Comparison of ENCODE assay signal across 27 cellular contexts in the genomic region with DNA sequence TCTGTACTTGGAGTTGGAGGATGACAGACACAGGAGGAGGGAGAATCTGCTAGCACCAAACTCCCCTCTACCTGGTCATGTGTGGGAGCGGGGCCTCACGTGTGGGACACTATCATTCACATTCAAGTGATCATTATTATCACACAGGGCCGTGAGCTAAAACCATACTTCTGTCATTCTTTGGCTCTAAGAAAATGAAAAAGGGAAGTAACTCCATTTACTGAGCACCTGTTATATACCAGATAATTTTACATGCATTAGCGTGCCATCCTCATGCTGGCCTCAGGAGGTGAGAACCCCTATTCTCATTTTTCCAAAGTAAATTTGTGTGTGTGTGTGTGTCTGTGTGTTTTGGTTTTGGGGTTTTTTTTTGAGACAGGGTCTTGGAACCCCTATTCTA.
"Had no signal": no experiment of that assay in that cellular context is flagged by ENCODE, and none has a peak within 500 bp of the region (broad histone marks: within the 10 kb centered on the region; RNA-seq: fewer than 3 reads in every experiment).

No MANE protein-coding gene starts in this region.

- H3K27me3 Mint-ChIP-seq: activated CD4-positive, alpha-beta T cell treated with anti-CD3 and anti-CD28 coated beads for 36 hours; stimulated activated naive B cell treated with anti-CD40 and anti-IgM and Interleukin-4, amounts not matched to agents 10 μg/mL and 1 μg/mL and 100 μg/mL, for 72 hours had no signal

- H3K4me1 ChIP-seq: breast epithelium, colonic mucosa had no signal

- H3K27ac Mint-ChIP-seq: activated B cell treated with CpG ODN at 0.5 μM for 24 hours; activated CD4-positive, alpha-beta T cell treated with anti-CD3 and anti-CD28 coated beads for 36 hours; activated naive CD8-positive, alpha-beta T cell treated with anti-CD3 and anti-CD28 coated beads for 36 hours; activated T-helper 2 cell treated with anti-CD3 and anti-CD28 coated beads, Interferon-gamma antibody, Interleukin-2, Interleukin-4, amounts not matched to agents 10 μg/mL and 5 μg/mL and 100 μg/mL, durations not matched to agents 14 hours and 24 hours and 36 hours; effector memory CD8-positive, alpha-beta T cell; natural killer cell treated with Interleukin-12 subunit alpha and Interleukin-12 subunit beta and Interleukin-15 and Interleukin-18, amount 100 ng/mL, for 72 hours; stimulated activated naive B cell treated with anti-CD40 and anti-IgM and Interleukin-4, amounts not matched to agents 10 μg/mL and 1 μg/mL and 100 μg/mL, for 72 hours; type B pancreatic cell had no signal

- H3K4me3 ChIP-seq: breast epithelium, colonic mucosa, dorsolateral prefrontal cortex, sigmoid colon, thoracic aorta, vagina had no signal

- H3K9me3 Mint-ChIP-seq: activated B cell treated with CpG ODN at 0.5 μM for 24 hours; activated naive CD8-positive, alpha-beta T cell treated with anti-CD3 and anti-CD28 coated beads for 36 hours; activated T-cell treated with anti-CD3 and anti-CD28 coated beads, Interleukin-2, amount 50 U/mL, for 4 hours; activated T-helper 2 cell treated with anti-CD3 and anti-CD28 coated beads, Interferon-gamma antibody, Interleukin-2, Interleukin-4, amounts not matched to agents 10 μg/mL and 5 μg/mL and 100 μg/mL, durations not matched to agents 14 hours and 24 hours and 36 hours; central memory CD8-positive, alpha-beta T cell; effector memory CD8-positive, alpha-beta T cell; mesothelial cell of epicardium; natural killer cell treated with Interleukin-12 subunit alpha and Interleukin-12 subunit beta and Interleukin-15 and Interleukin-18, amount 100 ng/mL, for 72 hours; stimulated activated naive B cell treated with anti-CD40 and anti-IgM and Interleukin-4, amounts not matched to agents 10 μg/mL and 1 μg/mL and 100 μg/mL, for 72 hours; type B pancreatic cell had no signal

- H3K27me3 ChIP-seq: breast epithelium, colonic mucosa, sigmoid colon, vagina had no signal

- H3K27ac ChIP-seq: breast epithelium, colonic mucosa, dorsolateral prefrontal cortex, sigmoid colon, thoracic aorta, vagina had no signal

- H3K4me3 Mint-ChIP-seq: activated B cell treated with CpG ODN at 0.5 μM for 24 hours; activated CD4-positive, alpha-beta T cell treated with anti-CD3 and anti-CD28 coated beads for 36 hours; activated naive CD8-positive, alpha-beta T cell treated with anti-CD3 and anti-CD28 coated beads for 36 hours; activated T-cell treated with anti-CD3 and anti-CD28 coated beads, Interleukin-2, amount 50 U/mL, for 4 hours; central memory CD8-positive, alpha-beta T cell; effector memory CD8-positive, alpha-beta T cell; mesothelial cell of epicardium; natural killer cell treated with Interleukin-12 subunit alpha and Interleukin-12 subunit beta and Interleukin-15 and Interleukin-18, amount 100 ng/mL, for 72 hours; stimulated activated naive B cell treated with anti-CD40 and anti-IgM and Interleukin-4, amounts not matched to agents 10 μg/mL and 1 μg/mL and 100 μg/mL, for 72 hours; type B pancreatic cell had no signal

- H3K9me3 ChIP-seq: breast epithelium, colonic mucosa, sigmoid colon, thoracic aorta, vagina had no signal

- H3K36me3 Mint-ChIP-seq: activated naive CD8-positive, alpha-beta T cell treated with anti-CD3 and anti-CD28 coated beads for 36 hours; mesothelial cell of epicardium; natural killer cell treated with Interleukin-12 subunit alpha and Interleukin-12 subunit beta and Interleukin-15 and Interleukin-18, amount 100 ng/mL, for 72 hours; stimulated activated naive B cell treated with anti-CD40 and anti-IgM and Interleukin-4, amounts not matched to agents 10 μg/mL and 1 μg/mL and 100 μg/mL, for 72 hours had no signal

- H3K4me1 Mint-ChIP-seq: activated B cell treated with CpG ODN at 0.5 μM for 24 hours; activated CD4-positive, alpha-beta T cell treated with anti-CD3 and anti-CD28 coated beads for 36 hours; activated naive CD8-positive, alpha-beta T cell treated with anti-CD3 and anti-CD28 coated beads for 36 hours; central memory CD8-positive, alpha-beta T cell; stimulated activated naive B cell treated with anti-CD40 and anti-IgM and Interleukin-4, amounts not matched to agents 10 μg/mL and 1 μg/mL and 100 μg/mL, for 72 hours had no signal

- ATAC-seq: activated CD4-positive, alpha-beta T cell treated with anti-CD3 and anti-CD28 coated beads for 36 hours; activated T-cell treated with anti-CD3 and anti-CD28 coated beads, Interleukin-2, amount 50 U/mL, for 4 hours; effector memory CD8-positive, alpha-beta T cell; left ventricle myocardium superior; natural killer cell treated with Interleukin-12 subunit alpha and Interleukin-12 subunit beta and Interleukin-15 and Interleukin-18, amount 100 ng/mL, for 72 hours; stimulated activated naive B cell treated with anti-CD40 and anti-IgM and Interleukin-4, amounts not matched to agents 10 μg/mL and 1 μg/mL and 100 μg/mL, for 72 hours had no signal

- DNase-seq: activated B cell treated with CpG ODN at 0.5 μM for 24 hours; activated CD4-positive, alpha-beta T cell treated with anti-CD3 and anti-CD28 coated beads for 36 hours; activated CD4-positive, alpha-beta T cell treated with anti-CD3 and anti-CD28 coated beads, Interleukin-2, amount 50 U/mL, for 48 hours; activated CD8-positive, alpha-beta memory T cell treated with anti-CD3 and anti-CD28 coated beads, Interleukin-2, amount 50 U/mL, for 48 hours; activated naive CD4-positive, alpha-beta T cell; activated naive CD8-positive, alpha-beta T cell treated with anti-CD3 and anti-CD28 coated beads for 36 hours; activated T-cell treated with anti-CD3 and anti-CD28 coated beads, Interleukin-2, amount 50 U/mL, for 4 hours; colonic mucosa; dorsolateral prefrontal cortex; effector memory CD8-positive, alpha-beta T cell; foreskin melanocyte; hypothalamus; left ventricle myocardium superior; mammary epithelial cell; occipital lobe; sigmoid colon; stimulated activated CD4-positive, alpha-beta T cell treated with anti-CD3 and anti-CD28 coated beads, Interleukin-2, amount 100 ng/mL, for 48 hours; stimulated activated CD8-positive, alpha-beta memory T cell treated with anti-CD3 and anti-CD28 coated beads, Interleukin-4, amount 100 ng/mL, for 48 hours; stimulated activated naive B cell treated with anti-CD40 and anti-IgM and Interleukin-4, amounts not matched to agents 10 μg/mL and 1 μg/mL and 100 μg/mL, for 72 hours had no signal

- H3K36me3 ChIP-seq: breast epithelium, colonic mucosa, sigmoid colon, thoracic aorta, vagina had no signal
